Comparison of ENCODE assay signal across 35 cellular contexts in genomic region chr1:155880251-155880650, GRCh38. TPM values are rescaled to one million over a fixed set of nuclear protein-coding genes. Genes with fewer than 3 reads are reported as not detected.
DNase-seq lines count a peak whose midpoint lies in the region; ATAC-seq and TF ChIP-seq lines count a peak whose summit lies in the region.
"Had no signal": no experiment of that assay in that cellular context is flagged by ENCODE, and none has a peak within 500 bp of the region (broad histone marks: within the 10 kb centered on the region; RNA-seq: fewer than 3 reads in every experiment).

No MANE protein-coding gene starts in this region.

- no peak overlapping the region for H2BK12ac ChIP-seq in neuronal stem cell (ENCODE audit: low read length)

- H3K18ac ChIP-seq in neuronal stem cell (ENCODE audit: low read length): no peak overlapping the region

- H3K79me1 ChIP-seq in neuronal stem cell (ENCODE audit: low read depth, low read length): no peaks in the 10 kb centered on the region

- H3K9me3 Mint-ChIP-seq in activated T-helper 17 cell treated with anti-CD3 and anti-CD28 coated beads, Interleukin-2, amount 50 U/mL, for 72 hours: no peaks in the 10 kb centered on the region
- peaks cover 0 to 2% (median 0%) of the 10 kb centered on the region in 5 experiments for H3K9me3 Mint-ChIP-seq in brain
- no peaks in the 10 kb centered on the region for H3K9me3 Mint-ChIP-seq in natural killer cell treated with Interleukin-12 subunit alpha and Interleukin-12 subunit beta and Interleukin-15 and Interleukin-18, amount 100 ng/mL, for 72 hours
- H3K9me3 Mint-ChIP-seq: CD14-positive monocyte; CD4-positive, alpha-beta memory T cell; CD4-positive, alpha-beta T cell; CD4-positive, CD25-positive, alpha-beta regulatory T cell; CD8-positive, alpha-beta memory T cell; CD8-positive, alpha-beta T cell had no signal

- TF ChIP-seq CTCF in OCI-LY7 (conservative IDR thresholded peaks at IDR 0.05; ENCODE audit: low read length) (no peak), brain (conservative IDR thresholded peaks at IDR 0.05) (no peak), esophagus muscularis mucosa (IDR thresholded peaks at IDR 0.05) (no peak)

- H3K4me3 Mint-ChIP-seq in T-helper 17 cell (no peak overlapping the region), brain (no peak overlapping the region)
- H3K4me3 Mint-ChIP-seq in activated T-helper 17 cell treated with anti-CD3 and anti-CD28 coated beads, Interleukin-2, amount 50 U/mL, for 72 hours: no peak overlapping the region
- H3K4me3 Mint-ChIP-seq in natural killer cell treated with Interleukin-12 subunit alpha and Interleukin-12 subunit beta and Interleukin-15 and Interleukin-18, amount 100 ng/mL, for 72 hours: no peak overlapping the region
- H3K4me3 Mint-ChIP-seq: B cell; CD14-positive monocyte; CD4-positive, alpha-beta memory T cell; CD4-positive, alpha-beta T cell; CD4-positive, CD25-positive, alpha-beta regulatory T cell; CD8-positive, alpha-beta memory T cell; CD8-positive, alpha-beta T cell had no signal

- H4K8ac ChIP-seq in neuronal stem cell (ENCODE audit: low read depth, low read length): no peak overlapping the region

- H3K4me1 ChIP-seq in OCI-LY7 (ENCODE audit: insufficient read depth, low read length, poor library complexity, severe bottlenecking) (peaks cover 67% of the 10 kb centered on the region), neuronal stem cell (ENCODE audit: control insufficient read depth in 2 of 2, insufficient read depth in 1 of 2, low read depth in 1 of 2, low read length in 2 of 2) (peaks cover 2 to 5% of the 10 kb centered on the region in 2 donors), esophagus muscularis mucosa (peaks cover 0 to 8% (median 0%) of the 10 kb centered on the region in 4 donors)
- H3K4me1 ChIP-seq: A549; BE2C; BLaER1; BLaER1 treated with 17β-estradiol and CSF1 and Interleukin-3, amounts not matched to agents 10 nM and 100 nM had no signal

- no CpG with 5 or more reads among the region's 2 CpGs for WGBS in neuronal stem cell (ENCODE audit: extremely low coverage in 2 of 2, insufficient read length in 2 of 2, insufficient replicate concordance in 1 of 2), 2 donors
- 93% methylated on average over 2 of the region's 2 CpGs for WGBS in esophagus muscularis mucosa

- H3K4me1 Mint-ChIP-seq in T-helper 17 cell: peaks cover 3% of the 10 kb centered on the region
- H3K4me1 Mint-ChIP-seq in activated T-helper 17 cell treated with anti-CD3 and anti-CD28 coated beads, Interleukin-2, amount 50 U/mL, for 72 hours: no peaks in the 10 kb centered on the region
- peaks cover 24% of the 10 kb centered on the region for H3K4me1 Mint-ChIP-seq in brain
- H3K4me1 Mint-ChIP-seq in natural killer cell treated with Interleukin-12 subunit alpha and Interleukin-12 subunit beta and Interleukin-15 and Interleukin-18, amount 100 ng/mL, for 72 hours (ENCODE audit: low read depth in 2 of 2): peaks cover 0 to 4% of the 10 kb centered on the region in 2 donors
- H3K4me1 Mint-ChIP-seq: CD14-positive monocyte; CD4-positive, CD25-positive, alpha-beta regulatory T cell; CD8-positive, alpha-beta memory T cell had no signal

- TF ChIP-seq POLR2A in esophagus muscularis mucosa (IDR thresholded peaks at IDR 0.05; ENCODE audit: low read depth): no peak

- H3K9me2 ChIP-seq in OCI-LY7 (ENCODE audit: insufficient read depth, low read length): no peaks in the 10 kb centered on the region

- peaks cover 67% of the 10 kb centered on the region for H3K36me3 ChIP-seq in OCI-LY7 (ENCODE audit: insufficient read depth, low read length)
- H3K36me3 ChIP-seq in neuronal stem cell (replicated peaks in 1 of 2; ENCODE audit: control insufficient read depth in 2 of 2, insufficient read depth in 2 of 2, low read length in 2 of 2): peaks cover 13 to 75% of the 10 kb centered on the region in 2 donors
- peaks cover 8 to 38% (median 23%) of the 10 kb centered on the region in 4 donors for H3K36me3 ChIP-seq in esophagus muscularis mucosa

- no peak overlapping the region for H3K9ac ChIP-seq in neuronal stem cell (ENCODE audit: low read depth, low read length, poor library complexity)
- H3K9ac ChIP-seq: BLaER1; BLaER1 treated with 17β-estradiol and CSF1 and Interleukin-3, amounts not matched to agents 10 nM and 100 nM had no signal

- no peak overlapping the region for H4K91ac ChIP-seq in neuronal stem cell (ENCODE audit: low read depth, low read length, poor library complexity)

- H4K20me1 ChIP-seq in OCI-LY7 (ENCODE audit: insufficient read depth, low read length): no peaks in the 10 kb centered on the region

- peaks cover 64% of the 10 kb centered on the region for H3K79me2 ChIP-seq in OCI-LY7 (ENCODE audit: insufficient read depth, low read depth, low read length)

- H3K9me3 ChIP-seq in OCI-LY7 (ENCODE audit: low read length): no peaks in the 10 kb centered on the region
- H3K9me3 ChIP-seq in T-helper 17 cell (ENCODE audit: control insufficient read depth, low read length, poor library complexity, severe bottlenecking): no peaks in the 10 kb centered on the region
- H3K9me3 ChIP-seq in neuronal stem cell (replicated peaks in 1 of 2; ENCODE audit: control insufficient read depth in 2 of 2, insufficient read depth in 1 of 2, low read depth in 1 of 2, low read length in 2 of 2): no peaks in the 10 kb centered on the region
- H3K9me3 ChIP-seq in esophagus muscularis mucosa: no peaks in the 10 kb centered on the region
- H3K9me3 ChIP-seq: A549; BE2C; BLaER1; BLaER1 treated with 17β-estradiol and CSF1 and Interleukin-3, amounts not matched to agents 10 nM and 100 nM; Caco-2 had no signal

- no peak overlapping the region for H3K14ac ChIP-seq in neuronal stem cell (ENCODE audit: low read length)

- H3K27ac Mint-ChIP-seq in T-helper 17 cell (peak overlapping the region; percentile 32), brain (peak overlapping the region in 3 of 5 experiments; percentile 6 to 52 (median 33))
- peak overlapping the region; percentile 31 for H3K27ac Mint-ChIP-seq in activated T-helper 17 cell treated with anti-CD3 and anti-CD28 coated beads, Interleukin-2, amount 50 U/mL, for 72 hours
- no peak overlapping the region for H3K27ac Mint-ChIP-seq in natural killer cell treated with Interleukin-12 subunit alpha and Interleukin-12 subunit beta and Interleukin-15 and Interleukin-18, amount 100 ng/mL, for 72 hours
- H3K27ac Mint-ChIP-seq: B cell; CD4-positive, alpha-beta T cell; CD4-positive, CD25-positive, alpha-beta regulatory T cell; CD8-positive, alpha-beta T cell had no signal

- DNase-seq in OCI-LY7 (ENCODE audit: low spot score) (no peak), T-helper 17 cell (no peak), neuronal stem cell (ENCODE audit: low spot score) (no peak), Kasumi-1 (lab: John Stamatoyannopoulos, UW) (no peak), esophagus muscularis mucosa (ENCODE audit: extremely low spot score) (no peak)
- DNase-seq in natural killer cell treated with Interleukin-12 subunit alpha and Interleukin-12 subunit beta and Interleukin-15 and Interleukin-18, amount 100 ng/mL, for 72 hours (ENCODE audit: low spot score): no peak
- DNase-seq: 8988T; ACHN; AML-193; BE2C; C1 segment of cervical spinal cord; Caco-2; Calu3; CD4-positive, alpha-beta memory T cell; CD4-positive, alpha-beta T cell; CD4-positive, CD25-positive, alpha-beta regulatory T cell; CD8-positive, alpha-beta memory T cell; CD8-positive, alpha-beta T cell; COR-L47; DMS 273 treated with DMSO at 0.1 percent for 48 hours; DMS153; DMS53; DMS79; DMS79 treated with DMSO at 0.1 percent for 48 hours; DND-41; EL had no signal

- BruUV-seq in OCI-LY7 (replicated peaks; lab: Mats Ljungman, UMichigan): no TSS peak

- intact Hi-C loops in OCI-LY7 (cut with micrococcal nuclease; ENCODE audit: unreplicated experiment): no loop called here
- intact Hi-C loops in esophagus muscularis mucosa (cut with DNase I): no loop called here

- TF ChIP-seq EP300 in esophagus muscularis mucosa (IDR thresholded peaks at IDR 0.05): no peak

- H3K27ac ChIP-seq in OCI-LY7 (ENCODE audit: low read depth, low read length, poor library complexity, severe bottlenecking): peak overlapping the region; percentile 96
- H3K27ac ChIP-seq in neuronal stem cell (replicated peaks; ENCODE audit: low read length): no peak overlapping the region
- H3K27ac ChIP-seq in esophagus muscularis mucosa (replicated peaks in 1 of 4): no peak overlapping the region
- H3K27ac ChIP-seq: 22Rv1; A549; BLaER1; BLaER1 treated with 17β-estradiol and CSF1 and Interleukin-3, amounts not matched to agents 10 nM and 100 nM; C4-2B had no signal

- POLR2A ChIA-PET in OCI-LY7 (lab: Charles Lee): interaction anchor here (0.6 to 1.3 kb wide), 2 partner anchors 21 to 352 kb away, joined by 3 read pairs; partner anchors contain the start of gene SYT11

- H3K27me3 ChIP-seq in neuronal stem cell (ENCODE audit: control insufficient read depth in 3 of 3, insufficient read depth in 3 of 3, low read depth in 1 of 3, low read length in 3 of 3) (no peaks in the 10 kb centered on the region), esophagus muscularis mucosa (no peaks in the 10 kb centered on the region)
- H3K27me3 ChIP-seq: BE2C; BLaER1; BLaER1 treated with 17β-estradiol and CSF1 and Interleukin-3, amounts not matched to agents 10 nM and 100 nM had no signal

- no peak overlapping the region for H2BK15ac ChIP-seq in neuronal stem cell (ENCODE audit: low read length)

- no peak overlapping the region for H3K4ac ChIP-seq in neuronal stem cell (ENCODE audit: low read length)

- H3K36me3 Mint-ChIP-seq in T-helper 17 cell (ENCODE audit: low read depth): no peaks in the 10 kb centered on the region
- peaks cover 75% of the 10 kb centered on the region for H3K36me3 Mint-ChIP-seq in activated T-helper 17 cell treated with anti-CD3 and anti-CD28 coated beads, Interleukin-2, amount 50 U/mL, for 72 hours (ENCODE audit: low read depth)
- H3K36me3 Mint-ChIP-seq in brain: peaks cover 85% of the 10 kb centered on the region
- no peaks in the 10 kb centered on the region for H3K36me3 Mint-ChIP-seq in natural killer cell treated with Interleukin-12 subunit alpha and Interleukin-12 subunit beta and Interleukin-15 and Interleukin-18, amount 100 ng/mL, for 72 hours

- ATAC-seq in T-helper 17 cell: no peak
- ATAC-seq in activated T-helper 17 cell treated with anti-CD3 and anti-CD28 coated beads, Interleukin-2, amount 50 U/mL, for 72 hours (replicated peaks): no peak
- no peak for ATAC-seq in natural killer cell treated with Interleukin-12 subunit alpha and Interleukin-12 subunit beta and Interleukin-15 and Interleukin-18, amount 100 ng/mL, for 72 hours
- ATAC-seq: A549; CD8-positive, alpha-beta T cell had no signal

- no peak overlapping the region for H2BK120ac ChIP-seq in neuronal stem cell (ENCODE audit: low read depth, low read length)

- H3K27me3 Mint-ChIP-seq in T-helper 17 cell: no peaks in the 10 kb centered on the region
- H3K27me3 Mint-ChIP-seq in activated T-helper 17 cell treated with anti-CD3 and anti-CD28 coated beads, Interleukin-2, amount 50 U/mL, for 72 hours: no peaks in the 10 kb centered on the region
- peaks cover 3% of the 10 kb centered on the region for H3K27me3 Mint-ChIP-seq in brain
- H3K27me3 Mint-ChIP-seq in natural killer cell treated with Interleukin-12 subunit alpha and Interleukin-12 subunit beta and Interleukin-15 and Interleukin-18, amount 100 ng/mL, for 72 hours: no peaks in the 10 kb centered on the region
- H3K27me3 Mint-ChIP-seq: B cell; CD4-positive, alpha-beta memory T cell; CD4-positive, alpha-beta T cell; CD4-positive, CD25-positive, alpha-beta regulatory T cell; CD8-positive, alpha-beta memory T cell had no signal

- H3K23ac ChIP-seq in neuronal stem cell (ENCODE audit: low read depth, low read length, poor library complexity): no peak overlapping the region

- H2BK5ac ChIP-seq in neuronal stem cell (ENCODE audit: low read length): no peak overlapping the region

- H3K4me3 ChIP-seq in OCI-LY7 (ENCODE audit: low read depth, low read length, poor library complexity, severe bottlenecking) (no peak overlapping the region), neuronal stem cell (ENCODE audit: low read length in 2 of 2) (no peak overlapping the region), esophagus muscularis mucosa (no peak overlapping the region)
- H3K4me3 ChIP-seq: A549; BLaER1; BLaER1 treated with 17β-estradiol and CSF1 and Interleukin-3, amounts not matched to agents 10 nM and 100 nM had no signal

- H3K4me2 ChIP-seq in OCI-LY7 (ENCODE audit: low read length) (peak overlapping the region; percentile 82; the same call in 1 of the 2 replicates), neuronal stem cell (ENCODE audit: insufficient read depth, low read length, poor library complexity, severe bottlenecking) (no peak overlapping the region)
- H3K4me2 ChIP-seq: A549; BLaER1; BLaER1 treated with 17β-estradiol and CSF1 and Interleukin-3, amounts not matched to agents 10 nM and 100 nM had no signal

- H2AFZ ChIP-seq in OCI-LY7 (ENCODE audit: low read length): no peak overlapping the region
- no peak overlapping the region for H2AFZ ChIP-seq in neuronal stem cell (ENCODE audit: low read length)

- CTCF ChIA-PET in OCI-LY7 (lab: Charles Lee; ENCODE audit: unreplicated experiment): no interaction called here

- H2AK5ac ChIP-seq in neuronal stem cell (ENCODE audit: low read depth, low read length): no peak overlapping the region

RNA-seq across cellular contexts. Expression of gene SYT11, which starts 20.9 kb away (rescaled TPM):
- total RNA-seq in OCI-LY7 (2014; rRNA removed; shearing (Covaris generic)): 41.6 and 41.8 TPM in 2 replicates
- total RNA-seq in OCI-LY7 (2022): 56.8 and 60.8 TPM in 2 replicates
- total RNA-seq in T-helper 17 cell: 10 to 100 TPM; 27.0 to 30.2 TPM
- total RNA-seq in activated T-helper 17 cell treated with anti-CD3 and anti-CD28 coated beads, Interleukin-2, amount 50 U/mL, for 72 hours: 10 to 100 TPM; 36.7 to 61.9 TPM
- 271 TPM for polyA plus RNA-seq in brain (ENCODE audit: insufficient read depth, low read depth, low replicate concordance)
- polyA plus RNA-seq in neuronal stem cell (2013, experiment 1 of 2): 18.7 TPM
- 19.0 TPM for polyA plus RNA-seq in neuronal stem cell (2013, experiment 2 of 2)
- total RNA-seq in natural killer cell treated with Interleukin-12 subunit alpha and Interleukin-12 subunit beta and Interleukin-15 and Interleukin-18, amount 100 ng/mL, for 72 hours: 10 to 100 TPM; 29.3 to 43.9 TPM
- 10 to 100 TPM in 3 of 4 donors, 1 to 10 TPM in 1; 8.3 to 25.2 (median 20.3) TPM for total RNA-seq in esophagus muscularis mucosa

RNA-seq across cellular contexts. Expression of gene GON4L, which starts 23.2 kb away (rescaled TPM):
- total RNA-seq in OCI-LY7 (2014; rRNA removed; shearing (Covaris generic)): 44.9 and 46.0 TPM in 2 replicates
- total RNA-seq in OCI-LY7 (2022) (78.0 and 80.0 TPM in 2 replicates), T-helper 17 cell (10 to 100 TPM; 88.4 to 93.9 TPM), esophagus muscularis mucosa (10 to 100 TPM; 26.5 to 49.8 (median 28.3) TPM)
- total RNA-seq in activated T-helper 17 cell treated with anti-CD3 and anti-CD28 coated beads, Interleukin-2, amount 50 U/mL, for 72 hours: 10 to 100 TPM; 62.7 to 65.0 TPM
- 17.9 TPM for polyA plus RNA-seq in brain (ENCODE audit: insufficient read depth, low read depth, low replicate concordance)
- polyA plus RNA-seq in neuronal stem cell (2013, experiment 1 of 2): 15.4 TPM
- 14.4 TPM for polyA plus RNA-seq in neuronal stem cell (2013, experiment 2 of 2)
- total RNA-seq in natural killer cell treated with Interleukin-12 subunit alpha and Interleukin-12 subunit beta and Interleukin-15 and Interleukin-18, amount 100 ng/mL, for 72 hours: 100 to 1,000 TPM in 1 of 2 donors, 10 to 100 TPM in 1; 91.0 to 124 TPM

RNA-seq across cellular contexts. Expression of gene RIT1, which starts 30.9 kb away (rescaled TPM):
- total RNA-seq in OCI-LY7 (2014; rRNA removed; shearing (Covaris generic)): 15.9 and 17.2 TPM in 2 replicates
- 20.8 and 21.0 TPM in 2 replicates for total RNA-seq in OCI-LY7 (2022)
- total RNA-seq in T-helper 17 cell: 10 to 100 TPM; 47.8 to 64.6 TPM
- 10 to 100 TPM; 28.1 to 79.8 TPM for total RNA-seq in activated T-helper 17 cell treated with anti-CD3 and anti-CD28 coated beads, Interleukin-2, amount 50 U/mL, for 72 hours
- 12.2 TPM for polyA plus RNA-seq in brain (ENCODE audit: insufficient read depth, low read depth, low replicate concordance)
- polyA plus RNA-seq in neuronal stem cell (2013, experiment 1 of 2): 22.1 TPM
- 22.2 TPM for polyA plus RNA-seq in neuronal stem cell (2013, experiment 2 of 2)
- total RNA-seq in natural killer cell treated with Interleukin-12 subunit alpha and Interleukin-12 subunit beta and Interleukin-15 and Interleukin-18, amount 100 ng/mL, for 72 hours: 10 to 100 TPM; 29.4 to 40.2 TPM
- 10 to 100 TPM; 23.0 to 36.8 (median 32.3) TPM for total RNA-seq in esophagus muscularis mucosa

RNA-seq across cellular contexts. Expression of gene KHDC4, which starts 54.0 kb away (rescaled TPM):
- total RNA-seq in OCI-LY7 (2014; rRNA removed; shearing (Covaris generic)): 84.6 and 88.9 TPM in 2 replicates
- 121 and 127 TPM in 2 replicates for total RNA-seq in OCI-LY7 (2022)
- total RNA-seq in T-helper 17 cell: 10 to 100 TPM; 59.9 to 63.1 TPM
- 100 to 1,000 TPM in 1 of 2 donors, 10 to 100 TPM in 1; 67.5 to 109 TPM for total RNA-seq in activated T-helper 17 cell treated with anti-CD3 and anti-CD28 coated beads, Interleukin-2, amount 50 U/mL, for 72 hours
- 24.1 TPM for polyA plus RNA-seq in brain (ENCODE audit: insufficient read depth, low read depth, low replicate concordance)
- polyA plus RNA-seq in neuronal stem cell (2013, experiment 1 of 2): 41.1 TPM
- 42.2 TPM for polyA plus RNA-seq in neuronal stem cell (2013, experiment 2 of 2)
- total RNA-seq in natural killer cell treated with Interleukin-12 subunit alpha and Interleukin-12 subunit beta and Interleukin-15 and Interleukin-18, amount 100 ng/mL, for 72 hours: 10 to 100 TPM; 47.6 to 96.0 TPM
- total RNA-seq in esophagus muscularis mucosa: 10 to 100 TPM; 25.8 to 41.5 (median 29.2) TPM

Comparison
In these comparisons a context has a peak if more than half of its experiments do, and no peak if none do; other contexts are left out.
1. H3K27ac Mint-ChIP-seq: peak in T-helper 17 cell (single experiment), activated T-helper 17 cell treated with anti-CD3 and anti-CD28 coated beads, Interleukin-2, amount 50 U/mL, for 72 hours (single experiment) and brain (3 of 5); none in natural killer cell treated with Interleukin-12 subunit alpha and Interleukin-12 subunit beta and Interleukin-15 and Interleukin-18, amount 100 ng/mL, for 72 hours (0 of 2).